In genomic region chr2:236400594-236401360, GRCh38 we compare ENCODE assay signal across 25 cellular contexts.
"Had no signal": no experiment of that assay in that cellular context is flagged by ENCODE, and none has a peak within 500 bp of the region (broad histone marks: within the 10 kb centered on the region; RNA-seq: fewer than 3 reads in every experiment).

No MANE protein-coding gene starts in this region.

- H3K4me1 Mint-ChIP-seq: natural killer cell; stimulated activated effector memory CD8-positive, alpha-beta T cell treated with anti-CD3 and anti-CD28 coated beads, Interleukin-12 subunit alpha, Interleukin-12 subunit beta, amount 100 ng/mL, for 72 hours had no signal

- H3K27me3 ChIP-seq: esophagus squamous epithelium, right atrium auricular region, stomach, thyroid gland had no signal

- DNase-seq: central memory CD4-positive, alpha-beta T cell; effector memory CD4-positive, alpha-beta T cell; esophagus squamous epithelium; foreskin melanocyte; head of caudate nucleus; hippocampal formation; kidney glomerular epithelial cell; left colon; left ventricle myocardium inferior; lower lobe of right lung; natural killer cell; stimulated activated CD4-positive, alpha-beta T cell treated with anti-CD3 and anti-CD28 coated beads, Interleukin-12 subunit alpha, Interleukin-12 subunit beta, amount 100 ng/mL, for 4 hours; stimulated activated CD4-positive, alpha-beta T cell treated with anti-CD3 and anti-CD28 coated beads, Interleukin-1b, Interleukin-23, amount 100 ng/mL, for 48 hours; stimulated activated CD4-positive, alpha-beta T cell treated with anti-CD3 and anti-CD28 coated beads, Interleukin-4, amount 100 ng/mL, for 1 hour; stimulated activated naive CD4-positive, alpha-beta T cell treated with Interleukin-2 at 50 U/mL for 16 hours; stomach; thyroid gland; trophoblast cell had no signal

- ATAC-seq: left colon; lower lobe of right lung; natural killer cell; sciatic nerve; stimulated activated effector memory CD8-positive, alpha-beta T cell treated with anti-CD3 and anti-CD28 coated beads, Interleukin-12 subunit alpha, Interleukin-12 subunit beta, amount 100 ng/mL, for 72 hours had no signal

- H3K9me3 ChIP-seq: esophagus squamous epithelium, left ventricle myocardium inferior, lower lobe of right lung, prostate gland, right atrium auricular region, stomach, thyroid gland had no signal

- H3K4me1 ChIP-seq: esophagus squamous epithelium, left ventricle myocardium inferior, lower lobe of right lung, prostate gland, right atrium auricular region, stomach, thyroid gland had no signal

- H3K36me3 Mint-ChIP-seq: natural killer cell; stimulated activated effector memory CD8-positive, alpha-beta T cell treated with anti-CD3 and anti-CD28 coated beads, Interleukin-12 subunit alpha, Interleukin-12 subunit beta, amount 100 ng/mL, for 72 hours had no signal

- H3K27ac ChIP-seq: esophagus squamous epithelium, left ventricle myocardium inferior, lower lobe of right lung, prostate gland, right atrium auricular region, stomach, thyroid gland had no signal

- H3K36me3 ChIP-seq: esophagus squamous epithelium, left ventricle myocardium inferior, lower lobe of right lung, prostate gland, right atrium auricular region, stomach, thyroid gland had no signal

- H3K9me3 Mint-ChIP-seq: dendritic cell treated with granulocyte-macrophage colony-stimulating factor and Interleukin-4, amounts not matched to agents 40 ng/mL and 50 ng/mL, for 4 days; natural killer cell; neural crest cell; stimulated activated effector memory CD8-positive, alpha-beta T cell treated with anti-CD3 and anti-CD28 coated beads, Interleukin-12 subunit alpha, Interleukin-12 subunit beta, amount 100 ng/mL, for 72 hours had no signal

- H3K27me3 Mint-ChIP-seq: dendritic cell treated with granulocyte-macrophage colony-stimulating factor and Interleukin-4, amounts not matched to agents 40 ng/mL and 50 ng/mL, for 4 days had no signal

- H3K27ac Mint-ChIP-seq: dendritic cell treated with granulocyte-macrophage colony-stimulating factor and Interleukin-4, amounts not matched to agents 40 ng/mL and 50 ng/mL, for 4 days; natural killer cell; stimulated activated effector memory CD8-positive, alpha-beta T cell treated with anti-CD3 and anti-CD28 coated beads, Interleukin-12 subunit alpha, Interleukin-12 subunit beta, amount 100 ng/mL, for 72 hours had no signal

- H3K4me2 ChIP-seq: smooth muscle cell had no signal

- H3K4me3 Mint-ChIP-seq: dendritic cell treated with granulocyte-macrophage colony-stimulating factor and Interleukin-4, amounts not matched to agents 40 ng/mL and 50 ng/mL, for 4 days; natural killer cell; neural crest cell; stimulated activated effector memory CD8-positive, alpha-beta T cell treated with anti-CD3 and anti-CD28 coated beads, Interleukin-12 subunit alpha, Interleukin-12 subunit beta, amount 100 ng/mL, for 72 hours had no signal

- H3K4me3 ChIP-seq: esophagus squamous epithelium, left ventricle myocardium inferior, lower lobe of right lung, prostate gland, right atrium auricular region, smooth muscle cell, stomach, thyroid gland had no signal
